In the genomic region with DNA sequence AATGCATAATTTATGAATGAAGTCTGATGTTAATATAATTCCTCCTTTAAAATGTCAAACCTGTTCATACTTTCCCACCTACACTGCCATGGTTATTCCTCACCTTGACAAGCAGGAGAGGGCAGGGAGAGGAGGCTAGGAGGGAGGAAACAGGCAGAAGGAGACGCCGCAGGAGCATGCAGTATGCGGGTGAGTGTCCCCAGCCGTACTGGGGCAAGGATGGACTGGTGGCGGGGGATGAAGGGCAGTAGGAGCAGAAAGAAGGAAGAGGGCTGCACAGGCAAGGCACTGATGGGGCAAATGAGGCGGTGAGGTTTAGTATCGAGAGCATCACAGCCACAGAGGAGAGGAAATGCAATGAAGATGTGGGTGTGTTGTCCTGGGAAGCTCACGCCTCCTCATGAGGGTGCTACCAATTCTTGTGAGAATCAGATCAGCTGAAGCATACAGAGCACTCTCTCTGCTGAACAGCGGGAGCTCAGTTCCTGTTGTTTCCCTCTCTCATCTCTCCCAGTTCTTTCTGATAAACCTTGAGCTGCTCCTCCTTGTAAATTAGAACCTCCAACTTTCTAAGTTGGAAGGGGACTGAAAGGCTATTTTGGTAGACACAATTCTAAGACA, we compare ENCODE assay signal across 8 cellular contexts. TPM values are rescaled to one million over a fixed set of nuclear protein-coding genes. Genes with fewer than 3 reads are reported as not detected.
DNase-seq lines count a peak whose midpoint lies in the region; ATAC-seq, FAIRE-seq and TF ChIP-seq lines count a peak whose summit lies in the region.
"Not testable (repeated sequence)": the region's sequence is repeated elsewhere in the genome, so short reads cannot be mapped to it uniquely, and the experiment has no call there.

No MANE protein-coding gene starts in this region.

- H3K27me3 ChIP-seq in Panc1 (ENCODE audit: control insufficient read depth, insufficient read depth, low read length); mesendoderm (ENCODE audit: insufficient read depth, low read length, poor library complexity); upper lobe of right lung: not testable (repeated sequence)

- not testable (repeated sequence) for TF ChIP-seq CTCF in A549 (IDR thresholded peaks at IDR 0.05); Panc1 (IDR thresholded peaks at IDR 0.05); upper lobe of right lung (IDR thresholded peaks at IDR 0.05)

- H2AK5ac ChIP-seq in mesendoderm (ENCODE audit: low read length): not testable (repeated sequence)

- not testable (repeated sequence) for H3K9me3 Mint-ChIP-seq in activated CD8-positive, alpha-beta T cell treated with anti-CD3 and anti-CD28 coated beads, Interleukin-2, amount 10 ng/mL, durations not matched to agents 7 days and 5 days (ENCODE audit: insufficient read depth); central memory CD8-positive, alpha-beta T cell; stimulated activated effector memory CD8-positive, alpha-beta T cell treated with anti-CD3 and anti-CD28 coated beads, Interleukin-12 subunit alpha, Interleukin-12 subunit beta, amount 100 ng/mL, for 72 hours

- FAIRE-seq in A549 (lab: Jason Lieb, UNC): not testable (repeated sequence)

- not testable (repeated sequence) for H3K4ac ChIP-seq in mesendoderm (ENCODE audit: low read depth, low read length)

- H3K23ac ChIP-seq in mesendoderm (ENCODE audit: low read length): not testable (repeated sequence)

- H2BK5ac ChIP-seq in mesendoderm (ENCODE audit: low read length): not testable (repeated sequence)

- not testable (repeated sequence) for H3K4me1 Mint-ChIP-seq in activated CD8-positive, alpha-beta T cell treated with anti-CD3 and anti-CD28 coated beads, Interleukin-2, amount 10 ng/mL, durations not matched to agents 7 days and 5 days (ENCODE audit: low read depth); central memory CD8-positive, alpha-beta T cell; stimulated activated effector memory CD8-positive, alpha-beta T cell treated with anti-CD3 and anti-CD28 coated beads, Interleukin-12 subunit alpha, Interleukin-12 subunit beta, amount 100 ng/mL, for 72 hours

- in situ Hi-C loops in Panc1 (cut with HindIII; ENCODE audit: low pct_unique_long_range_greater_than_20kb, low sequenced_read_pairs): not testable (repeated sequence)

- H3K79me1 ChIP-seq in mesendoderm (ENCODE audit: low read length): not testable (repeated sequence)

- H4K5ac ChIP-seq in mesendoderm (ENCODE audit: low read length): not testable (repeated sequence)

- 46% methylated on average over 2 of the region's 9 CpGs for WGBS in A549 (ENCODE audit: missing lambda C conversion rate)
- whole genome bisulfite sequencing in mesendoderm (ENCODE audit: extremely low coverage, insufficient coverage, low lambda C conversion rate): no CpG with 5 or more reads among the region's 9 CpGs

- ATAC-seq in A549: peak; percentile 64 to 72; a peak in 5 of 6 replicates
- ATAC-seq in Panc1: peak; percentile 82
- peak; percentile 30 for ATAC-seq in activated CD8-positive, alpha-beta T cell treated with anti-CD3 and anti-CD28 coated beads, Interleukin-2, amount 10 ng/mL, durations not matched to agents 7 days and 5 days
- peak; percentile 19 for ATAC-seq in central memory CD8-positive, alpha-beta T cell (replicated peaks; ENCODE audit: extremely low read depth, poor library complexity, severe bottlenecking)
- peak; percentile 20 for ATAC-seq in Right ventricle myocardium inferior
- ATAC-seq in stimulated activated effector memory CD8-positive, alpha-beta T cell treated with anti-CD3 and anti-CD28 coated beads, Interleukin-12 subunit alpha, Interleukin-12 subunit beta, amount 100 ng/mL, for 72 hours: peak; percentile 24
- ATAC-seq in upper lobe of right lung: peak; percentile 41

- not testable (repeated sequence) for H3K4me3 Mint-ChIP-seq in activated CD8-positive, alpha-beta T cell treated with anti-CD3 and anti-CD28 coated beads, Interleukin-2, amount 10 ng/mL, durations not matched to agents 7 days and 5 days; central memory CD8-positive, alpha-beta T cell; stimulated activated effector memory CD8-positive, alpha-beta T cell treated with anti-CD3 and anti-CD28 coated beads, Interleukin-12 subunit alpha, Interleukin-12 subunit beta, amount 100 ng/mL, for 72 hours

- not testable (repeated sequence) for H3K27ac ChIP-seq in A549; Panc1 (ENCODE audit: low read length); mesendoderm (ENCODE audit: low read depth, low read length); upper lobe of right lung

- intact Hi-C loops in Panc1 (cut with micrococcal nuclease; ENCODE audit: unreplicated experiment); Right ventricle myocardium inferior (cut with DNase I); upper lobe of right lung (cut with DNase I): not testable (repeated sequence)

- not testable (repeated sequence) for H2BK120ac ChIP-seq in mesendoderm (ENCODE audit: low read depth, low read length)

- not testable (repeated sequence) for H2BK15ac ChIP-seq in mesendoderm (replicated peaks; ENCODE audit: low read depth)

- H3K4me2 ChIP-seq in A549; mesendoderm (ENCODE audit: low read length): not testable (repeated sequence)

- not testable (repeated sequence) for BruUV-seq in Panc1 (replicated peaks; lab: Mats Ljungman, UMichigan)

- not testable (repeated sequence) for TF ChIP-seq RAD21 in A549 (conservative IDR thresholded peaks at IDR 0.05 in 1 of 2, IDR thresholded peaks at IDR 0.05 in 1 of 2)

- H3K9ac ChIP-seq in mesendoderm (ENCODE audit: low read length): not testable (repeated sequence)

- H3K27ac Mint-ChIP-seq in activated CD8-positive, alpha-beta T cell treated with anti-CD3 and anti-CD28 coated beads, Interleukin-2, amount 10 ng/mL, durations not matched to agents 7 days and 5 days; central memory CD8-positive, alpha-beta T cell (ENCODE audit: low read depth); stimulated activated effector memory CD8-positive, alpha-beta T cell treated with anti-CD3 and anti-CD28 coated beads, Interleukin-12 subunit alpha, Interleukin-12 subunit beta, amount 100 ng/mL, for 72 hours: not testable (repeated sequence)

- CTCF ChIA-PET in A549 (lab: Yijun Ruan, JAX); Panc1 (lab: Charles Lee); activated CD8-positive, alpha-beta T cell treated with anti-CD3 and anti-CD28 coated beads, Interleukin-2, amount 10 ng/mL, durations not matched to agents 7 days and 5 days (lab: Charles Lee): not testable (repeated sequence)

- not testable (repeated sequence) for H3K56ac ChIP-seq in mesendoderm (ENCODE audit: low read length)

- not testable (repeated sequence) for H3K9me3 ChIP-seq in A549; Panc1 (ENCODE audit: control insufficient read depth, insufficient read depth, low read depth, low read length); upper lobe of right lung

- not testable (repeated sequence) for H3K36me3 ChIP-seq in Panc1 (ENCODE audit: control insufficient read depth, insufficient read depth, low read length); mesendoderm (ENCODE audit: control insufficient read depth, insufficient read depth, low read length); upper lobe of right lung

- H4K8ac ChIP-seq in mesendoderm (ENCODE audit: low read depth, low read length): not testable (repeated sequence)

- H3K18ac ChIP-seq in mesendoderm (ENCODE audit: low read length): not testable (repeated sequence)

- DNase-seq in A549 (ENCODE audit: low read depth in 1 of 2, low spot score in 1 of 2); Panc1 (ENCODE audit: low read depth, low spot score); activated CD8-positive, alpha-beta T cell treated with anti-CD3 and anti-CD28 coated beads, Interleukin-2, amount 10 ng/mL, durations not matched to agents 7 days and 5 days; central memory CD8-positive, alpha-beta T cell (ENCODE audit: low spot score in 2 of 2); Right ventricle myocardium inferior (ENCODE audit: missing footprints); stimulated activated effector memory CD8-positive, alpha-beta T cell treated with anti-CD3 and anti-CD28 coated beads, Interleukin-12 subunit alpha, Interleukin-12 subunit beta, amount 100 ng/mL, for 72 hours (ENCODE audit: low spot score in 2 of 2); upper lobe of right lung: not testable (repeated sequence)
- peak; percentile 39 for DNase-seq in mesendoderm

- H3K4me1 ChIP-seq in A549; Panc1 (ENCODE audit: control insufficient read depth, insufficient read depth, low read length); mesendoderm (ENCODE audit: control insufficient read depth, low read depth, low read length); upper lobe of right lung: not testable (repeated sequence)

- TF ChIP-seq EP300 in A549 (IDR thresholded peaks at IDR 0.05): not testable (repeated sequence)

- POLR2A ChIA-PET in A549 (lab: Yijun Ruan, JAX); Panc1 (lab: Charles Lee); activated CD8-positive, alpha-beta T cell treated with anti-CD3 and anti-CD28 coated beads, Interleukin-2, amount 10 ng/mL, durations not matched to agents 7 days and 5 days (lab: Charles Lee): not testable (repeated sequence)

- not testable (repeated sequence) for TF ChIP-seq POLR2A in A549 (IDR thresholded peaks at IDR 0.05; ENCODE audit: low read length)

- H3K36me3 Mint-ChIP-seq in activated CD8-positive, alpha-beta T cell treated with anti-CD3 and anti-CD28 coated beads, Interleukin-2, amount 10 ng/mL, durations not matched to agents 7 days and 5 days (ENCODE audit: low read depth); central memory CD8-positive, alpha-beta T cell (ENCODE audit: insufficient read depth); stimulated activated effector memory CD8-positive, alpha-beta T cell treated with anti-CD3 and anti-CD28 coated beads, Interleukin-12 subunit alpha, Interleukin-12 subunit beta, amount 100 ng/mL, for 72 hours: not testable (repeated sequence)

- H3K4me3 ChIP-seq in A549; Panc1 (ENCODE audit: low read depth in 2 of 2, low read length in 2 of 2); mesendoderm (ENCODE audit: low read length); upper lobe of right lung: not testable (repeated sequence)

- not testable (repeated sequence) for H3K79me2 ChIP-seq in mesendoderm (ENCODE audit: control insufficient read depth, insufficient read depth, low read length)

- not testable (repeated sequence) for H3K27me3 Mint-ChIP-seq in activated CD8-positive, alpha-beta T cell treated with anti-CD3 and anti-CD28 coated beads, Interleukin-2, amount 10 ng/mL, durations not matched to agents 7 days and 5 days (ENCODE audit: low read depth); central memory CD8-positive, alpha-beta T cell

RNA-seq across cellular contexts. Expression of a gene that starts 42.4 kb away (rescaled TPM):
- polyA plus RNA-seq in A549 (2011; rRNA removed): 18.3 and 18.5 TPM in 2 replicates
- 0.43 and 1.6 TPM in 2 replicates for polyA plus RNA-seq in A549 (2012; cell fraction: cytosol; rRNA removed)
- 3.3 and 6.2 TPM in 2 replicates for polyA plus RNA-seq in A549 (2012; cell fraction: nucleus; rRNA removed)
- 2.8 to 5.6 TPM (median 3.1 TPM) in 3 replicates for polyA plus RNA-seq in A549 (2017; fragmentation: RNase III; extraction: RNeasy Plus Mini Kit Qiagen cat#74134 plus additional on column Dnase treatment)
- polyA minus RNA-seq in A549 (2011; rRNA and poly(A)+ RNA removed): 18.3 and 19.8 TPM in 2 replicates
- 38.4 TPM for total RNA-seq in Panc1 (2021; ENCODE audit: unreplicated experiment)
- 24.1 TPM for polyA plus RNA-seq in Panc1 (2012; ENCODE audit: insufficient read length)
- 1 to 10 TPM; 7.0 to 9.4 TPM for total RNA-seq in activated CD8-positive, alpha-beta T cell treated with anti-CD3 and anti-CD28 coated beads, Interleukin-2, amount 10 ng/mL, durations not matched to agents 7 days and 5 days
- total RNA-seq in Right ventricle myocardium inferior: 5.0 TPM
- polyA plus RNA-seq in mesendoderm (2013, experiment 1 of 2): 7.0 TPM
- polyA plus RNA-seq in mesendoderm (2013, experiment 2 of 2): 3.2 TPM
- total RNA-seq in upper lobe of right lung: 15.1 TPM

RNA-seq across cellular contexts. Expression of a gene that starts 58.4 kb away (rescaled TPM):
- polyA plus RNA-seq in A549 (2011; rRNA removed) (54.5 and 65.5 TPM in 2 replicates), A549 (2017; fragmentation: RNase III; extraction: RNeasy Plus Mini Kit Qiagen cat#74134 plus additional on column Dnase treatment) (36.9 to 44.0 TPM (median 38.2 TPM) in 3 replicates)
- 21.3 and 23.4 TPM in 2 replicates for polyA plus RNA-seq in A549 (2012; cell fraction: cytosol; rRNA removed)
- 28.2 and 38.4 TPM in 2 replicates for polyA plus RNA-seq in A549 (2012; cell fraction: nucleus; rRNA removed)
- 42.5 and 47.1 TPM in 2 replicates for polyA minus RNA-seq in A549 (2011; rRNA and poly(A)+ RNA removed)
- total RNA-seq in Panc1 (2021; ENCODE audit: unreplicated experiment) (91.2 TPM), Right ventricle myocardium inferior (0.87 TPM), upper lobe of right lung (2.4 TPM)
- polyA plus RNA-seq in Panc1 (2012; ENCODE audit: insufficient read length): 28.6 TPM
- 100 to 1,000 TPM; 138 to 140 TPM for total RNA-seq in activated CD8-positive, alpha-beta T cell treated with anti-CD3 and anti-CD28 coated beads, Interleukin-2, amount 10 ng/mL, durations not matched to agents 7 days and 5 days
- polyA plus RNA-seq in mesendoderm (2013, experiment 1 of 2): 79.4 TPM
- polyA plus RNA-seq in mesendoderm (2013, experiment 2 of 2): 74.5 TPM

Comparison
In these comparisons a context has a peak if more than half of its experiments do, and no peak if none do; other contexts are left out.
1. ATAC-seq: peak in every context shown above with its lines; median percentile 82 in Panc1; 68 in A549; 41 in upper lobe of right lung; 30 in activated CD8-positive, alpha-beta T cell treated with anti-CD3 and anti-CD28 coated beads, Interleukin-2, amount 10 ng/mL, durations not matched to agents 7 days and 5 days; 24 in stimulated activated effector memory CD8-positive, alpha-beta T cell treated with anti-CD3 and anti-CD28 coated beads, Interleukin-12 subunit alpha, Interleukin-12 subunit beta, amount 100 ng/mL, for 72 hours; 20 in Right ventricle myocardium inferior; 19 in central memory CD8-positive, alpha-beta T cell.
2. RNA of a gene that starts 58.4 kb away (total RNA-seq): 138 to 140 TPM in activated CD8-positive, alpha-beta T cell treated with anti-CD3 and anti-CD28 coated beads, Interleukin-2, amount 10 ng/mL, durations not matched to agents 7 days and 5 days and 91.2 TPM in Panc1 (single experiment); 2.4 TPM in upper lobe of right lung (single experiment) and 0.87 TPM in Right ventricle myocardium inferior (single experiment); every median in the first group is over 10 times any median in the second.